ENCODE assay signal across 9 cellular contexts in genomic region chr2:208406474-208407451, GRCh38. TPM values are rescaled to one million over a fixed set of nuclear protein-coding genes. Genes with fewer than 3 reads are reported as not detected.
DNase-seq lines count a peak whose midpoint lies in the region; ATAC-seq and TF ChIP-seq lines count a peak whose summit lies in the region.
"Had no signal": no experiment of that assay in that cellular context is flagged by ENCODE, and none has a peak within 500 bp of the region (broad histone marks: within the 10 kb centered on the region; RNA-seq: fewer than 3 reads in every experiment).

A gene with protein sequence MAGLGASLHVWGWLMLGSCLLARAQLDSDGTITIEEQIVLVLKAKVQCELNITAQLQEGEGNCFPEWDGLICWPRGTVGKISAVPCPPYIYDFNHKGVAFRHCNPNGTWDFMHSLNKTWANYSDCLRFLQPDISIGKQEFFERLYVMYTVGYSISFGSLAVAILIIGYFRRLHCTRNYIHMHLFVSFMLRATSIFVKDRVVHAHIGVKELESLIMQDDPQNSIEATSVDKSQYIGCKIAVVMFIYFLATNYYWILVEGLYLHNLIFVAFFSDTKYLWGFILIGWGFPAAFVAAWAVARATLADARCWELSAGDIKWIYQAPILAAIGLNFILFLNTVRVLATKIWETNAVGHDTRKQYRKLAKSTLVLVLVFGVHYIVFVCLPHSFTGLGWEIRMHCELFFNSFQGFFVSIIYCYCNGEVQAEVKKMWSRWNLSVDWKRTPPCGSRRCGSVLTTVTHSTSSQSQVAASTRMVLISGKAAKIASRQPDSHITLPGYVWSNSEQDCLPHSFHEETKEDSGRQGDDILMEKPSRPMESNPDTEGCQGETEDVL (plus strand): TSS chr2:208406792. CDS start chr2:208407044, 252 bp downstream.

- TF ChIP-seq EP300 in stomach (IDR thresholded peaks at IDR 0.05) (no peak), gastroesophageal sphincter (IDR thresholded peaks at IDR 0.05) (no peak)

- POLR2A ChIA-PET in activated CD8-positive, alpha-beta T cell treated with anti-CD3 and anti-CD28 coated beads for 36 hours (lab: Charles Lee), result interaction anchor here (0.6 kb wide), 1 partner anchor 101 kb away, joined by 3 read pairs; no protein-coding TSS in a partner anchor

- H3K4me1 Mint-ChIP-seq in activated CD8-positive, alpha-beta T cell treated with anti-CD3 and anti-CD28 coated beads for 36 hours (ENCODE audit: low read depth), result peaks cover 6% of the 10 kb centered on the region

- H3K4me3 ChIP-seq in iPS-18a (ENCODE audit: low read length) (peak within 1 kb of the TSS; percentile 60), stomach (peak within 1 kb of the TSS; percentile 20 to 44 (median 28)), gastroesophageal sphincter (peak within 1 kb of the TSS in 1 of 2 donors; percentile 31)

- 3 to 10% (median 6%) methylated on average over 30 to 82 of the region's 82 CpGs for WGBS in stomach, 5 donors
- 2 to 12% methylated on average over 10 to 18 of the region's 82 CpGs for WGBS in gastroesophageal sphincter (ENCODE audit: low coverage in 1 of 2), 2 donors

- H3K27me3 ChIP-seq in iPS-18a (ENCODE audit: control insufficient read depth, insufficient read depth, low read length) (peaks cover 37% of the 10 kb centered on the region), stomach (peaks cover 12 to 63% (median 29%) of the 10 kb centered on the region in 3 donors), gastroesophageal sphincter (peaks cover 85% of the 10 kb centered on the region)

- no peak within 1 kb of the TSS for H3K27ac ChIP-seq in iPS-18a (ENCODE audit: low read length)
- no peak within 1 kb of the TSS for H3K27ac ChIP-seq in stomach
- no peak within 1 kb of the TSS for H3K27ac ChIP-seq in gastroesophageal sphincter

- TF ChIP-seq CTCF in activated CD8-positive, alpha-beta T cell treated with anti-CD3 and anti-CD28 coated beads for 36 hours (IDR thresholded peaks at IDR 0.05), result no peak
- TF ChIP-seq CTCF in stomach (IDR thresholded peaks at IDR 0.05) (no peak), gastroesophageal sphincter (IDR thresholded peaks at IDR 0.05) (no peak)

- no peaks in the 10 kb centered on the region for H3K9me3 Mint-ChIP-seq in activated CD8-positive, alpha-beta T cell treated with anti-CD3 and anti-CD28 coated beads for 36 hours

- H3K36me3 ChIP-seq in iPS-18a (ENCODE audit: control insufficient read depth, low read depth, low read length) (no peaks in the 10 kb centered on the region), stomach (no peaks in the 10 kb centered on the region), gastroesophageal sphincter (no peaks in the 10 kb centered on the region)

- H3K4me3 Mint-ChIP-seq in activated CD8-positive, alpha-beta T cell treated with anti-CD3 and anti-CD28 coated beads for 36 hours, result no peak within 1 kb of the TSS

- DNase-seq in NCI-H2081 (lab: John Stamatoyannopoulos, UW), result peak; percentile 71 to 89
- no peak for DNase-seq in NCI-H2081 treated with DMSO at 0.1 percent for 48 hours (lab: John Stamatoyannopoulos, UW)
- peak; percentile 2 for DNase-seq in activated CD8-positive, alpha-beta T cell treated with anti-CD3 and anti-CD28 coated beads for 36 hours
- DNase-seq in stomach, result no peak
- no peak for DNase-seq in activated CD4-positive, alpha-beta T cell treated with anti-CD3 and anti-CD28 coated beads, Interleukin-2, amount 50 U/mL, for 1 hour
- no peak for DNase-seq in HuH-7.5 (ENCODE audit: low spot score)

- no peak within 1 kb of the TSS for H3K9ac ChIP-seq in iPS-18a (ENCODE audit: low read length)

- intact Hi-C loops in activated CD8-positive, alpha-beta T cell treated with anti-CD3 and anti-CD28 coated beads for 36 hours (cut with micrococcal nuclease), result no loop called here
- intact Hi-C loops in stomach (cut with DNase I; ENCODE audit: low total_unique reads), result no loop called here

- H3K9me3 ChIP-seq in iPS-18a (ENCODE audit: control insufficient read depth, low read depth, low read length) (no peaks in the 10 kb centered on the region), stomach (no peaks in the 10 kb centered on the region), gastroesophageal sphincter (no peaks in the 10 kb centered on the region)

- no peak within 1 kb of the TSS for H3K27ac Mint-ChIP-seq in activated CD8-positive, alpha-beta T cell treated with anti-CD3 and anti-CD28 coated beads for 36 hours

- peaks cover 8% of the 10 kb centered on the region for H3K4me1 ChIP-seq in iPS-18a (ENCODE audit: control insufficient read depth, low read depth, low read length)
- H3K4me1 ChIP-seq in stomach, result peaks cover 8 to 15% (median 11%) of the 10 kb centered on the region in 4 donors
- peaks cover 0 to 12% (median 7%) of the 10 kb centered on the region in 3 donors for H3K4me1 ChIP-seq in gastroesophageal sphincter

- no peak for TF ChIP-seq POLR2A in stomach (IDR thresholded peaks at IDR 0.05)
- TF ChIP-seq POLR2A in gastroesophageal sphincter (IDR thresholded peaks at IDR 0.05), result no peak

- CTCF ChIA-PET in activated CD8-positive, alpha-beta T cell treated with anti-CD3 and anti-CD28 coated beads for 36 hours (lab: Charles Lee), result no interaction called here

- ATAC-seq in activated CD8-positive, alpha-beta T cell treated with anti-CD3 and anti-CD28 coated beads for 36 hours, result peak; percentile 42
- ATAC-seq in gastroesophageal sphincter, result no peak

- no peaks in the 10 kb centered on the region for H3K36me3 Mint-ChIP-seq in activated CD8-positive, alpha-beta T cell treated with anti-CD3 and anti-CD28 coated beads for 36 hours (ENCODE audit: low read depth)

- H3K27me3 Mint-ChIP-seq in activated CD8-positive, alpha-beta T cell treated with anti-CD3 and anti-CD28 coated beads for 36 hours, result peaks cover 51% of the 10 kb centered on the region

RNA-seq across cellular contexts. Expression of the gene that starts here (rescaled TPM):
- not detected for total RNA-seq in activated CD8-positive, alpha-beta T cell treated with anti-CD3 and anti-CD28 coated beads for 36 hours
- total RNA-seq in stomach (under 1 TPM in 1 of 5 donors, not detected in 4; 0.55 TPM), gastroesophageal sphincter (under 1 TPM in 1 of 4 donors, not detected in 3; 0.62 TPM)
- polyA plus RNA-seq in stomach, result under 1 TPM in 1 of 3 donors, not detected in 2; 0.05 TPM
- total RNA-seq: myocyte had no signal

Comparison
In these comparisons a context has a peak if more than half of its experiments do, and no peak if none do; other contexts are left out.
1. DNase-seq: peak in NCI-H2081 (2 of 2); none in NCI-H2081 treated with DMSO at 0.1 percent for 48 hours (single experiment), stomach (single experiment), activated CD4-positive, alpha-beta T cell treated with anti-CD3 and anti-CD28 coated beads, Interleukin-2, amount 50 U/mL, for 1 hour (single experiment) and HuH-7.5 (single experiment).
2. Peak in DNase-seq and ATAC-seq in activated CD8-positive, alpha-beta T cell treated with anti-CD3 and anti-CD28 coated beads for 36 hours; RNA of the gene not detected or under 1 TPM.